ENCODE assay signal across 8 cellular contexts in genomic region chr1:28259252-28259934, GRCh38. TPM values are rescaled to one million over a fixed set of nuclear protein-coding genes. Genes with fewer than 3 reads are reported as not detected.
DNase-seq lines count a peak whose midpoint lies in the region; ATAC-seq and TF ChIP-seq lines count a peak whose summit lies in the region.

A gene with protein sequence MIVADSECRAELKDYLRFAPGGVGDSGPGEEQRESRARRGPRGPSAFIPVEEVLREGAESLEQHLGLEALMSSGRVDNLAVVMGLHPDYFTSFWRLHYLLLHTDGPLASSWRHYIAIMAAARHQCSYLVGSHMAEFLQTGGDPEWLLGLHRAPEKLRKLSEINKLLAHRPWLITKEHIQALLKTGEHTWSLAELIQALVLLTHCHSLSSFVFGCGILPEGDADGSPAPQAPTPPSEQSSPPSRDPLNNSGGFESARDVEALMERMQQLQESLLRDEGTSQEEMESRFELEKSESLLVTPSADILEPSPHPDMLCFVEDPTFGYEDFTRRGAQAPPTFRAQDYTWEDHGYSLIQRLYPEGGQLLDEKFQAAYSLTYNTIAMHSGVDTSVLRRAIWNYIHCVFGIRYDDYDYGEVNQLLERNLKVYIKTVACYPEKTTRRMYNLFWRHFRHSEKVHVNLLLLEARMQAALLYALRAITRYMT (plus strand): TSS chr1:28259518. CDS start chr1:28259848, 330 bp downstream.

- H3K9me3 ChIP-seq in mucosa of stomach (ENCODE audit: control insufficient read depth, low read length), result no peaks in the 10 kb centered on the region

- no peaks in the 10 kb centered on the region for H3K27me3 ChIP-seq in mucosa of stomach (ENCODE audit: control insufficient read depth, insufficient read depth, low read length)

- peak within 1 kb of the TSS; percentile 80 for H3K9ac ChIP-seq in mucosa of stomach (ENCODE audit: low read length)

- no peaks in the 10 kb centered on the region for H3K27me3 Mint-ChIP-seq in activated T-cell treated with anti-CD3 and anti-CD28 coated beads, Interleukin-2, amount 50 U/mL, for 4 hours (ENCODE audit: low read depth)

- peak; percentile 98 for TF ChIP-seq POLR2A in erythroblast (IDR thresholded peaks at IDR 0.05; ENCODE audit: low read length)

- H3K4me1 ChIP-seq in mucosa of stomach (ENCODE audit: control insufficient read depth, insufficient read depth, low read length), result peaks cover 16% of the 10 kb centered on the region

- ATAC-seq in GM21717 (IDR thresholded peaks at IDR 0.05; ENCODE audit: unreplicated experiment), result peak; percentile 86
- peak; percentile 93 to 95 for ATAC-seq in activated T-cell treated with anti-CD3 and anti-CD28 coated beads, Interleukin-2, amount 50 U/mL, for 4 hours

- peaks cover 8% of the 10 kb centered on the region for H3K36me3 Mint-ChIP-seq in activated T-cell treated with anti-CD3 and anti-CD28 coated beads, Interleukin-2, amount 50 U/mL, for 4 hours (ENCODE audit: insufficient read depth)

- no peaks in the 10 kb centered on the region for H3K36me3 ChIP-seq in mucosa of stomach (ENCODE audit: control insufficient read depth, insufficient read depth, low read length)

- peaks cover 48% of the 10 kb centered on the region for H3K4me1 Mint-ChIP-seq in activated T-cell treated with anti-CD3 and anti-CD28 coated beads, Interleukin-2, amount 50 U/mL, for 4 hours (ENCODE audit: low read depth)

- H3K9me3 Mint-ChIP-seq in activated T-cell treated with anti-CD3 and anti-CD28 coated beads, Interleukin-2, amount 50 U/mL, for 4 hours, result no peaks in the 10 kb centered on the region

- DNase-seq in DMS153 treated with DMSO at 0.1 percent for 48 hours (lab: John Stamatoyannopoulos, UW; ENCODE audit: unreplicated experiment), result peak; percentile 100
- peak; percentile 99 for DNase-seq in KBM-7
- peak; percentile 99 for DNase-seq in activated T-cell treated with anti-CD3 and anti-CD28 coated beads, Interleukin-2, amount 50 U/mL, for 4 hours
- DNase-seq in erythroblast (lab: John Stamatoyannopoulos, UW), result peak; percentile 99 to 100
- DNase-seq in stimulated activated CD8-positive, alpha-beta memory T cell treated with anti-CD3 and anti-CD28 coated beads, Interleukin-7, amount 100 ng/mL, for 1 hour (ENCODE audit: low read depth in 2 of 2), result peak; percentile 97 to 98

- peak within 1 kb of the TSS; percentile 82 for H3K4me3 Mint-ChIP-seq in activated T-cell treated with anti-CD3 and anti-CD28 coated beads, Interleukin-2, amount 50 U/mL, for 4 hours

- in situ Hi-C loops in KBM-7 (cut with MboI; ENCODE audit: low pct_unique_long_range_greater_than_20kb, low sequenced_read_pairs), result no loop called here

- H3K4me3 ChIP-seq in mucosa of stomach (ENCODE audit: low read length), result peak within 1 kb of the TSS; percentile 71

TF ChIP-seq in PFSK-1, 5 proteins besides CTCF, POLR2A, EP300 and RAD21:
- TF ChIP-seq TAF1 (IDR thresholded peaks at IDR 0.05; ENCODE audit: borderline replicate concordance, insufficient read depth, low read length) (peak; percentile 94; the same call in 1 of the 2 replicates), REST (IDR thresholded peaks at IDR 0.05; ENCODE audit: insufficient read depth in 1 of 2, low read depth in 2 of 2, low read length in 2 of 2) (peak in 1 of 2 experiments; percentile 61; a peak in 1 of 4 replicates), FOXP2 (optimal IDR thresholded peaks at IDR 0.05; ENCODE audit: borderline replicate concordance, extremely low read depth, extremely low read length, insufficient read depth) (no peak), SIN3A (IDR thresholded peaks at IDR 0.05; ENCODE audit: borderline replicate concordance, insufficient read depth, low read length) (no peak; the same call in 1 of the 2 replicates), POLR2AphosphoS5 (IDR thresholded peaks at IDR 0.05; ENCODE audit: low read depth, low read length) (peak; percentile 99)

RNA-seq across cellular contexts. Expression of the gene that starts here (rescaled TPM):
- 122 TPM for polyA plus RNA-seq in PFSK-1 (2012; ENCODE audit: insufficient read length, low read depth)
- 10 to 100 TPM; 21.4 to 38.3 (median 27.3) TPM for total RNA-seq in activated T-cell treated with anti-CD3 and anti-CD28 coated beads, Interleukin-2, amount 50 U/mL, for 4 hours

Comparison
In these comparisons a context has a peak if more than half of its experiments do, and no peak if none do; other contexts are left out.
1. Peak in every context shown above with its lines: DNase-seq, ATAC-seq and H3K4me3 ChIP-seq.